18 cellular contexts compared by ENCODE assay signal in genomic region chr11:114889464-114890065, GRCh38.
"Had no signal": no experiment of that assay in that cellular context is flagged by ENCODE, and none has a peak within 500 bp of the region (broad histone marks: within the 10 kb centered on the region; RNA-seq: fewer than 3 reads in every experiment).

No MANE protein-coding gene starts in this region.

- H3K9me3 ChIP-seq: adrenal gland, ascending aorta, colonic mucosa, esophagus muscularis mucosa, lower lobe of right lung, thoracic aorta, upper lobe of left lung had no signal

- ATAC-seq: lower lobe of right lung had no signal

- H3K36me3 ChIP-seq: adrenal gland, ascending aorta, colonic mucosa, esophagus muscularis mucosa, lower lobe of right lung, spleen, thoracic aorta, upper lobe of left lung had no signal

- H3K4me1 ChIP-seq: adrenal gland, ascending aorta, colonic mucosa, esophagus muscularis mucosa, lower lobe of right lung, spleen had no signal

- H3K27me3 ChIP-seq: adrenal gland, ascending aorta, colonic mucosa, upper lobe of left lung had no signal

- H3K27ac ChIP-seq: adrenal gland, ascending aorta, colonic mucosa, dorsolateral prefrontal cortex, esophagus muscularis mucosa, lower lobe of right lung, spleen, thoracic aorta, upper lobe of left lung had no signal

- H3K4me3 ChIP-seq: adrenal gland, ascending aorta, colonic mucosa, dorsolateral prefrontal cortex, esophagus muscularis mucosa, lower lobe of right lung, spleen, thoracic aorta, upper lobe of left lung had no signal

- DNase-seq: activated CD8-positive, alpha-beta memory T cell treated with anti-CD3 and anti-CD28 coated beads for 24 hours; activated CD8-positive, alpha-beta memory T cell treated with anti-CD3 and anti-CD28 coated beads, Interleukin-2, amount 50 U/mL, for 4 hours; activated naive CD4-positive, alpha-beta T cell; activated T-cell treated with anti-CD3 and anti-CD28 coated beads, Interleukin-2, amount 50 U/mL, for 24 hours; adrenal gland; colonic mucosa; dorsolateral prefrontal cortex; glutamatergic neuron; lower lobe of right lung; naive B cell; posterior cingulate gyrus; spleen; stimulated activated CD4-positive, alpha-beta T cell treated with anti-CD3 and anti-CD28 coated beads, Interleukin-4, amount 100 ng/mL, for 1 hour; stimulated activated naive CD4-positive, alpha-beta T cell had no signal
